In genomic region chr11:64225608-64226506, GRCh38 we compare ENCODE assay signal across 8 cellular contexts. TPM values are rescaled to one million over a fixed set of nuclear protein-coding genes. Genes with fewer than 3 reads are reported as not detected.
DNase-seq lines count a peak whose midpoint lies in the region; ATAC-seq lines count a peak whose summit lies in the region.

Gene NUDT22, plus strand, starts transcription at chr11:64226274. Its CDS starts 379 bp downstream, at chr11:64226653.
Gene TRPT1, minus strand, starts transcription at chr11:64226186. Its CDS starts 326 bp downstream, at chr11:64225860.

- H3K4me3 ChIP-seq in endocrine pancreas (ENCODE audit: control insufficient read depth, insufficient read depth, low read length): no peak within 1 kb of the TSS

- peak; percentile 44 for ATAC-seq in GM18909 (IDR thresholded peaks at IDR 0.05; ENCODE audit: poor library complexity, unreplicated experiment)

- H3K27me3 ChIP-seq in endocrine pancreas (ENCODE audit: control insufficient read depth, insufficient read depth, low read length): no peaks in the 10 kb centered on the region

- in situ Hi-C loops in ACHN (cut with HindIII; ENCODE audit: low pct_ligation_motif_present, low pct_unique_long_range_greater_than_20kb, low sequenced_read_pairs): no loop called here

- H3K36me3 ChIP-seq in endocrine pancreas (ENCODE audit: control insufficient read depth, insufficient read depth, low read length): no peaks in the 10 kb centered on the region

- DNase-seq in ACHN (peak; percentile 85), HK-2 (ENCODE audit: unreplicated experiment) (peak; percentile 84), NOMO-1 (lab: John Stamatoyannopoulos, UW; ENCODE audit: unreplicated experiment in 2 of 2) (peak; percentile 84 to 90), mesenteric fat pad (ENCODE audit: low spot score) (peak; percentile 98)
- peak; percentile 88 to 93 (median 88) for DNase-seq in activated CD8-positive, alpha-beta memory T cell treated with anti-CD3 and anti-CD28 coated beads for 48 hours (ENCODE audit: low read depth in 2 of 3, low spot score in 2 of 3)
- peak; percentile 86 for DNase-seq in stimulated activated CD8-positive, alpha-beta memory T cell treated with anti-CD3 and anti-CD28 coated beads, Interleukin-15, amount 100 ng/mL, for 1 hour (ENCODE audit: low read depth)

- no peaks in the 10 kb centered on the region for H3K4me1 ChIP-seq in endocrine pancreas (ENCODE audit: control insufficient read depth, insufficient read depth, low read length)

- no peaks in the 10 kb centered on the region for H3K9me3 ChIP-seq in endocrine pancreas (ENCODE audit: control insufficient read depth, low read length)

- peak within 1 kb of the TSS; percentile 85 for H3K9ac ChIP-seq in endocrine pancreas (ENCODE audit: control insufficient read depth, insufficient read depth, low read length)

RNA-seq across cellular contexts. Expression of gene NUDT22, which starts in this region (rescaled TPM):
- 45.8 TPM for total RNA-seq in mesenteric fat pad

RNA-seq across cellular contexts. Expression of gene TRPT1, which starts in this region (rescaled TPM):
- 32.7 TPM for total RNA-seq in mesenteric fat pad
